Comparison of ENCODE assay signal across 8 cellular contexts in the genomic region with DNA sequence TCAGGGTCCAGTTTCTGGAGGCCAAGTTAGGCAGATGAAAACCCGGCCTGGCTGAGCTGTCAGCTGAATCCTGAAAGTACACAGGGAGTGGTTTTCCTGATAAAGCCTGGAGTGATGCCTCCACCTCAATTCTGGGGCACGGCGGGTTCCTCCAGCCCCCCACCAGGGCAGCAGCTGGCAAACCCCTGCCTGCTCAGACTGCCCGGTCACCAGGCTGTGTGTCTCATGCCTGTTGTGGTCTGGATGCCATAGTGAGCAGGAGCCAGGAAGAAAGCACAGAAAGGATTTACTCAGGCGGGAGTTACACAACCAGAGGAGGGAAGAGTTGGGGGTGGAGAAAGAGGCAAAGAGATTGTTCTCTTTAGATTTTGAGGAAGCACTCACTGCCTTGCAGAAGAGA.
DNase-seq lines count a peak whose midpoint lies in the region; ATAC-seq and TF ChIP-seq lines count a peak whose summit lies in the region.

No MANE protein-coding gene starts in this region.

- no peak overlapping the region for H3K4me3 ChIP-seq in cardiac fibroblast (replicated peaks in 1 of 2; ENCODE audit: low read depth in 2 of 2, low read length in 2 of 2)
- H3K4me3 ChIP-seq in lung = no peak overlapping the region
- H3K4me3 ChIP-seq in tibial artery = peak overlapping the region in 1 of 2 donors; percentile 25

- intact Hi-C loops in tibial artery (cut with DNase I; ENCODE audit: low total_unique reads) = loop anchor here (2.0 to 10.0 kb wide), 4 partner anchors 74 to 558 kb away; a partner anchor contains a TSS
- intact Hi-C loops in activated CD4-positive, alpha-beta T cell treated with anti-CD3 and anti-CD28 coated beads, Interleukin-2, amount 10 ng/mL, durations not matched to agents 24 days and 14 days (cut with micrococcal nuclease) = loop anchor here (1.0 kb wide), 1 partner anchor 558 kb away; no protein-coding TSS in a partner anchor

- H3K27ac ChIP-seq in lung (ENCODE audit: low read depth in 1 of 2, low read length in 1 of 2) (peak overlapping the region; percentile 76), tibial artery (peak overlapping the region; percentile 83 to 85)

- TF ChIP-seq CTCF in cardiac fibroblast (IDR thresholded peaks at IDR 0.05; ENCODE audit: low read depth, low read length) = no peak
- no peak for TF ChIP-seq CTCF in lung (IDR thresholded peaks at IDR 0.05; ENCODE audit: control extremely low read depth, extremely low read depth)
- TF ChIP-seq CTCF in tibial artery (IDR thresholded peaks at IDR 0.05) = no peak

- peaks cover 5% of the 10 kb centered on the region for H3K27me3 Mint-ChIP-seq in activated CD4-positive, alpha-beta T cell treated with anti-CD3 and anti-CD28 coated beads, Interleukin-2, amount 10 ng/mL, durations not matched to agents 24 days and 14 days

- H3K4me1 ChIP-seq in lung (ENCODE audit: control insufficient read depth in 2 of 2, insufficient read depth in 2 of 2, low read length in 2 of 2) (peaks cover 0 to 4% of the 10 kb centered on the region in 2 donors), tibial artery (peaks cover 0 to 37% (median 30%) of the 10 kb centered on the region in 4 donors)

- H3K36me3 Mint-ChIP-seq in activated CD4-positive, alpha-beta T cell treated with anti-CD3 and anti-CD28 coated beads, Interleukin-2, amount 10 ng/mL, durations not matched to agents 24 days and 14 days (ENCODE audit: low read depth) = no peaks in the 10 kb centered on the region

- in situ Hi-C loops in KBM-7 (cut with MboI; ENCODE audit: low pct_unique_long_range_greater_than_20kb, low sequenced_read_pairs) = no loop called here

- H3K27ac Mint-ChIP-seq in activated CD4-positive, alpha-beta T cell treated with anti-CD3 and anti-CD28 coated beads, Interleukin-2, amount 10 ng/mL, durations not matched to agents 24 days and 14 days = no peak overlapping the region

- H3K9me3 ChIP-seq in lung (ENCODE audit: control insufficient read depth in 2 of 2, insufficient read depth in 1 of 2, low read length in 1 of 2) = no peaks in the 10 kb centered on the region
- H3K9me3 ChIP-seq in tibial artery = no peaks in the 10 kb centered on the region

- H3K9me3 Mint-ChIP-seq in activated CD4-positive, alpha-beta T cell treated with anti-CD3 and anti-CD28 coated beads, Interleukin-2, amount 10 ng/mL, durations not matched to agents 24 days and 14 days = no peaks in the 10 kb centered on the region

- H3K4me1 Mint-ChIP-seq in activated CD4-positive, alpha-beta T cell treated with anti-CD3 and anti-CD28 coated beads, Interleukin-2, amount 10 ng/mL, durations not matched to agents 24 days and 14 days = no peaks in the 10 kb centered on the region

- DNase-seq in KBM-7 (peak; percentile 15), cardiac fibroblast (ENCODE audit: low read depth in 2 of 2) (peak; percentile 84 to 89), lung (ENCODE audit: low spot score) (no peak), tibial artery (peak; percentile 76 to 89)
- DNase-seq in activated T-cell treated with anti-CD3 and anti-CD28 coated beads, Interleukin-2, amount 50 U/mL, for 1 hour = no peak
- DNase-seq in activated CD4-positive, alpha-beta T cell treated with anti-CD3 and anti-CD28 coated beads for 48 hours = no peak
- no peak for DNase-seq in activated CD4-positive, alpha-beta T cell treated with anti-CD3 and anti-CD28 coated beads, Interleukin-2, amount 10 ng/mL, durations not matched to agents 24 days and 14 days

- peaks cover 3 to 4% of the 10 kb centered on the region in 2 donors for H3K36me3 ChIP-seq in lung (ENCODE audit: control insufficient read depth in 2 of 2, insufficient read depth in 2 of 2, low read length in 2 of 2)
- peaks cover 0 to 4% (median 0%) of the 10 kb centered on the region in 3 donors for H3K36me3 ChIP-seq in tibial artery

- ATAC-seq in lung (ENCODE audit: insufficient read depth, low FRiP score) (peak; percentile 54), HG02981 (IDR thresholded peaks at IDR 0.05; ENCODE audit: unreplicated experiment) (no peak)

- no peaks in the 10 kb centered on the region for H3K27me3 ChIP-seq in lung (ENCODE audit: control insufficient read depth, insufficient read depth)
- no peaks in the 10 kb centered on the region for H3K27me3 ChIP-seq in tibial artery

- 43 to 47% methylated on average over 5 of the region's 5 CpGs for WGBS in lung, 2 donors

- H3K4me3 Mint-ChIP-seq in activated CD4-positive, alpha-beta T cell treated with anti-CD3 and anti-CD28 coated beads, Interleukin-2, amount 10 ng/mL, durations not matched to agents 24 days and 14 days = no peak overlapping the region

Comparison
In these comparisons a context has a peak if more than half of its experiments do, and no peak if none do; other contexts are left out.
1. DNase-seq: peak in KBM-7 (single experiment), cardiac fibroblast (2 of 2) and tibial artery (2 of 2); none in lung (single experiment), activated T-cell treated with anti-CD3 and anti-CD28 coated beads, Interleukin-2, amount 50 U/mL, for 1 hour (single experiment), activated CD4-positive, alpha-beta T cell treated with anti-CD3 and anti-CD28 coated beads for 48 hours (single experiment) and activated CD4-positive, alpha-beta T cell treated with anti-CD3 and anti-CD28 coated beads, Interleukin-2, amount 10 ng/mL, durations not matched to agents 24 days and 14 days (single experiment).